ENCODE assay signal across 14 cellular contexts in genomic region chr1:81937791-81938450, GRCh38.
"Had no signal": no experiment of that assay in that cellular context is flagged by ENCODE, and none has a peak within 500 bp of the region (broad histone marks: within the 10 kb centered on the region; RNA-seq: fewer than 3 reads in every experiment).

No MANE protein-coding gene starts in this region.

- H3K9me3 Mint-ChIP-seq: activated naive CD8-positive, alpha-beta T cell treated with anti-CD3 and anti-CD28 coated beads for 36 hours had no signal

- H3K4me3 Mint-ChIP-seq: activated naive CD8-positive, alpha-beta T cell treated with anti-CD3 and anti-CD28 coated beads for 36 hours; immature natural killer cell; naive thymus-derived CD8-positive, alpha-beta T cell had no signal

- H3K4me3 ChIP-seq: mucosa of descending colon, psoas muscle, SJCRH30, stomach had no signal

- H3K27ac ChIP-seq: psoas muscle, SJCRH30 had no signal

- H3K36me3 ChIP-seq: stomach had no signal

- ATAC-seq: mucosa of descending colon; naive thymus-derived CD8-positive, alpha-beta T cell; psoas muscle had no signal

- H3K27me3 Mint-ChIP-seq: activated naive CD8-positive, alpha-beta T cell treated with anti-CD3 and anti-CD28 coated beads for 36 hours; naive thymus-derived CD8-positive, alpha-beta T cell had no signal

- H3K27ac Mint-ChIP-seq: activated naive CD8-positive, alpha-beta T cell treated with anti-CD3 and anti-CD28 coated beads for 36 hours; immature natural killer cell; naive thymus-derived CD8-positive, alpha-beta T cell had no signal

- DNase-seq: activated CD4-positive, alpha-beta T cell treated with anti-CD3 and anti-CD28 coated beads, Interleukin-2, amount 50 U/mL, for 1 hour; activated CD4-positive, CD25-positive, alpha-beta regulatory T cell; activated gamma-delta T cell; activated naive CD8-positive, alpha-beta T cell treated with anti-CD3 and anti-CD28 coated beads for 36 hours; activated T-cell treated with anti-CD3 and anti-CD28 coated beads for 4 hours; anterior cingulate cortex; effector memory CD4-positive, alpha-beta T cell; immature natural killer cell; mucosa of descending colon; naive thymus-derived CD8-positive, alpha-beta T cell; psoas muscle; SJCRH30; stimulated activated CD4-positive, alpha-beta T cell treated with anti-CD3 and anti-CD28 coated beads, Interleukin-4, amount 100 ng/mL, for 24 hours; stomach had no signal

- H3K4me1 ChIP-seq: psoas muscle had no signal

- H3K36me3 Mint-ChIP-seq: activated naive CD8-positive, alpha-beta T cell treated with anti-CD3 and anti-CD28 coated beads for 36 hours; immature natural killer cell; naive thymus-derived CD8-positive, alpha-beta T cell had no signal

- H3K4me1 Mint-ChIP-seq: activated naive CD8-positive, alpha-beta T cell treated with anti-CD3 and anti-CD28 coated beads for 36 hours; immature natural killer cell; naive thymus-derived CD8-positive, alpha-beta T cell had no signal

- H3K9me3 ChIP-seq: mucosa of descending colon, psoas muscle, SJCRH30, stomach had no signal

- H3K27me3 ChIP-seq: SJCRH30, stomach had no signal
